Comparison of ENCODE assay signal across 8 cellular contexts in genomic region chr3:97821810-97822775, GRCh38. TPM values are rescaled to one million over a fixed set of nuclear protein-coding genes. Genes with fewer than 3 reads are reported as not detected.
DNase-seq lines count a peak whose midpoint lies in the region; ATAC-seq and TF ChIP-seq lines count a peak whose summit lies in the region.

Gene CRYBG3 (plus strand): TSS chr3:97822011. CDS start chr3:97822207, 196 bp downstream.

- no peak within 1 kb of the TSS for H2AFZ ChIP-seq in neural cell (ENCODE audit: low read depth, low read length)

- H3K9me3 ChIP-seq in RWPE2 (ENCODE audit: severe bottlenecking) (no peaks in the 10 kb centered on the region), neural cell (ENCODE audit: low read length) (no peaks in the 10 kb centered on the region)

- H3K9me2 ChIP-seq in neural cell (ENCODE audit: insufficient read depth, low read length): no peaks in the 10 kb centered on the region

- no peaks in the 10 kb centered on the region for H3F3A ChIP-seq in neural cell (ENCODE audit: insufficient read depth, low read length, poor library complexity, severe bottlenecking)

- no peaks in the 10 kb centered on the region for H3K79me2 ChIP-seq in neural cell (replicated peaks; ENCODE audit: insufficient read depth, low read length)

- H3K36me3 ChIP-seq in RWPE2 (ENCODE audit: low read depth): no peaks in the 10 kb centered on the region
- H3K36me3 ChIP-seq in neural cell (ENCODE audit: insufficient read depth, low read length): no peaks in the 10 kb centered on the region

- DNase-seq in Daoy (ENCODE audit: low read depth) (peak; percentile 94), RWPE2 (ENCODE audit: low spot score) (peak; percentile 75), fibroblast of the conjunctiva (ENCODE audit: low read depth) (peak; percentile 52)
- no peak for DNase-seq in Jurkat, Clone E6-1 (ENCODE audit: low read depth, low spot score)
- DNase-seq in activated effector memory CD4-positive, alpha-beta T cell treated with anti-CD3 and anti-CD28 coated beads, Interleukin-2, amount 50 U/mL, for 16 hours: peak; percentile 93
- DNase-seq in stimulated activated naive CD8-positive, alpha-beta T cell treated with anti-CD3 and anti-CD28 coated beads, Interleukin-15, amount 100 ng/mL, for 72 hours: peak; percentile 82 to 89

- H3K4me1 ChIP-seq in RWPE2 (ENCODE audit: insufficient read depth, poor library complexity, severe bottlenecking): peaks cover 2% of the 10 kb centered on the region

- no peaks in the 10 kb centered on the region for H3K9me3 Mint-ChIP-seq in stimulated activated naive CD8-positive, alpha-beta T cell treated with anti-CD3 and anti-CD28 coated beads, Interleukin-15, amount 100 ng/mL, for 72 hours

- ATAC-seq in GM21723 (IDR thresholded peaks at IDR 0.05; ENCODE audit: unreplicated experiment): peak; percentile 99
- peak; percentile 96 for ATAC-seq in RWPE2 (ENCODE audit: low read depth)
- peak; percentile 98 for ATAC-seq in stimulated activated naive CD8-positive, alpha-beta T cell treated with anti-CD3 and anti-CD28 coated beads, Interleukin-15, amount 100 ng/mL, for 72 hours

- H3K4me3 ChIP-seq in Jurkat, Clone E6-1 (ENCODE audit: low read length): peak within 1 kb of the TSS; percentile 49
- H3K4me3 ChIP-seq in RWPE2 (ENCODE audit: severe bottlenecking): peak within 1 kb of the TSS; percentile 68
- H3K4me3 ChIP-seq in neural cell (ENCODE audit: low read length): peak within 1 kb of the TSS; percentile 77

- peak within 1 kb of the TSS; percentile 90 to 91 for H3K4me3 Mint-ChIP-seq in stimulated activated naive CD8-positive, alpha-beta T cell treated with anti-CD3 and anti-CD28 coated beads, Interleukin-15, amount 100 ng/mL, for 72 hours

- no peaks in the 10 kb centered on the region for H3K27me3 ChIP-seq in RWPE2 (ENCODE audit: insufficient read depth, poor library complexity, severe bottlenecking)
- H3K27me3 ChIP-seq in neural cell (ENCODE audit: insufficient read depth, low read depth, low read length): peaks cover 47% of the 10 kb centered on the region

- peak within 1 kb of the TSS; percentile 91 for H3K4me2 ChIP-seq in neural cell (ENCODE audit: low read length)

- H4K20me1 ChIP-seq in neural cell (ENCODE audit: insufficient read depth): no peaks in the 10 kb centered on the region

- no peak for TF ChIP-seq RAD21 in neural cell (conservative IDR thresholded peaks at IDR 0.05)

- TF ChIP-seq EP300 in neural cell (conservative IDR thresholded peaks at IDR 0.05; ENCODE audit: poor library complexity, severe bottlenecking): no peak

- peak within 1 kb of the TSS; percentile 20 for H3K9ac ChIP-seq in neural cell (ENCODE audit: low read length)

- peak within 1 kb of the TSS in 1 of 2 donors; percentile 82 for H3K27ac Mint-ChIP-seq in stimulated activated naive CD8-positive, alpha-beta T cell treated with anti-CD3 and anti-CD28 coated beads, Interleukin-15, amount 100 ng/mL, for 72 hours

- H3K27ac ChIP-seq in RWPE2 (ENCODE audit: poor library complexity, severe bottlenecking) (peak within 1 kb of the TSS; percentile 31), neural cell (ENCODE audit: low read length) (no peak within 1 kb of the TSS)

- H3K27me3 Mint-ChIP-seq in stimulated activated naive CD8-positive, alpha-beta T cell treated with anti-CD3 and anti-CD28 coated beads, Interleukin-15, amount 100 ng/mL, for 72 hours: peaks cover 49% of the 10 kb centered on the region

- TF ChIP-seq CTCF in RWPE2 (IDR thresholded peaks at IDR 0.05; ENCODE audit: poor library complexity, severe bottlenecking) (peak; percentile 42), neural cell (IDR thresholded peaks at IDR 0.05; ENCODE audit: poor library complexity, severe bottlenecking) (no peak)

- H3K4me1 Mint-ChIP-seq in stimulated activated naive CD8-positive, alpha-beta T cell treated with anti-CD3 and anti-CD28 coated beads, Interleukin-15, amount 100 ng/mL, for 72 hours: peaks cover 27% of the 10 kb centered on the region

TF ChIP-seq in neural cell, 6 proteins besides CTCF, POLR2A, EP300 and RAD21:
- no peak for TF ChIP-seq SMC3 (conservative IDR thresholded peaks at IDR 0.05; ENCODE audit: poor library complexity)
- TF ChIP-seq MXI1 (conservative IDR thresholded peaks at IDR 0.05; ENCODE audit: poor library complexity, severe bottlenecking): peak; percentile 36
- TF ChIP-seq REST (IDR thresholded peaks at IDR 0.05; ENCODE audit: borderline replicate concordance): no peak
- no peak for TF ChIP-seq TAF1 (IDR thresholded peaks at IDR 0.05; ENCODE audit: low read depth)
- TF ChIP-seq EZH2 (IDR thresholded peaks at IDR 0.05; ENCODE audit: borderline replicate concordance, insufficient read depth, low read length, poor library complexity, severe bottlenecking): peak; percentile 56
- TF ChIP-seq POLR2AphosphoS5 (IDR thresholded peaks at IDR 0.05): peak; percentile 20
TF ChIP-seq in neural cell: peak in this region for 3.

RNA-seq across cellular contexts. Expression of gene CRYBG3, which starts in this region (rescaled TPM):
- total RNA-seq in Daoy (2014; rRNA removed; shearing (Covaris generic)): 10.8 and 18.0 TPM in 2 replicates
- polyA plus RNA-seq in Jurkat, Clone E6-1 (2012; ENCODE audit: insufficient read depth, insufficient read length): 3.7 TPM
- 0.18 and 1.3 TPM in 2 replicates for polyA plus RNA-seq in neural cell
- polyA minus RNA-seq in neural cell: 1.2 and 1.4 TPM in 2 replicates
